12 cellular contexts compared by ENCODE assay signal in genomic region chr5:134569758-134570364, GRCh38. TPM values are rescaled to one million over a fixed set of nuclear protein-coding genes. Genes with fewer than 3 reads are reported as not detected.
DNase-seq lines count a peak whose midpoint lies in the region; ATAC-seq and TF ChIP-seq lines count a peak whose summit lies in the region.
"Had no signal": no experiment of that assay in that cellular context is flagged by ENCODE, and none has a peak within 500 bp of the region (broad histone marks: within the 10 kb centered on the region; RNA-seq: fewer than 3 reads in every experiment).

No MANE protein-coding gene starts in this region.

- H4K91ac ChIP-seq in neuronal stem cell (ENCODE audit: low read depth, low read length, poor library complexity) (no peak overlapping the region), trophoblast cell (ENCODE audit: low read depth, low read length) (no peak overlapping the region)

- no peak overlapping the region for H3K4me3 Mint-ChIP-seq in CD4-positive, alpha-beta T cell
- H3K4me3 Mint-ChIP-seq in T-cell, result no peak overlapping the region

- H3K4me1 ChIP-seq in esophagus muscularis mucosa, result peaks cover 63 to 65% (median 64%) of the 10 kb centered on the region in 4 donors
- H3K4me1 ChIP-seq in neuronal stem cell (ENCODE audit: control insufficient read depth in 2 of 2, insufficient read depth in 1 of 2, low read depth in 1 of 2, low read length in 2 of 2), result peaks cover 13 to 17% of the 10 kb centered on the region in 2 donors
- no peaks in the 10 kb centered on the region for H3K4me1 ChIP-seq in trophoblast cell (ENCODE audit: control insufficient read depth in 1 of 2, insufficient read depth in 2 of 2, low read length in 2 of 2)

- H3K4me1 Mint-ChIP-seq in CD4-positive, alpha-beta T cell (ENCODE audit: low read depth), result no peaks in the 10 kb centered on the region
- peaks cover 15 to 31% (median 17%) of the 10 kb centered on the region in 3 donors for H3K4me1 Mint-ChIP-seq in T-cell

- peak overlapping the region; percentile 53 for H3K27ac Mint-ChIP-seq in CD4-positive, alpha-beta T cell
- peak overlapping the region; percentile 16 to 75 for H3K27ac Mint-ChIP-seq in T-cell

- intact Hi-C loops in CD4-positive, alpha-beta T cell (cut with DNase I, micrococcal nuclease), result no loop called here
- intact Hi-C loops in esophagus muscularis mucosa (cut with DNase I), result loop anchor here (10.0 kb wide), 1 partner anchor 395 kb away; the partner anchor contains the start of gene SKP1

- H3K79me1 ChIP-seq in neuronal stem cell (ENCODE audit: low read depth, low read length), result peaks cover 2% of the 10 kb centered on the region
- H3K79me1 ChIP-seq in trophoblast cell (ENCODE audit: low read length), result no peaks in the 10 kb centered on the region

- peak overlapping the region; percentile 82 for H2BK15ac ChIP-seq in neuronal stem cell (ENCODE audit: low read length)

- TF ChIP-seq EP300 in esophagus muscularis mucosa (IDR thresholded peaks at IDR 0.05), result no peak

- no peak overlapping the region for H3K4ac ChIP-seq in neuronal stem cell (ENCODE audit: low read length)
- no peak overlapping the region for H3K4ac ChIP-seq in trophoblast cell (ENCODE audit: low read depth, low read length)

- peak overlapping the region; percentile 72 for H3K9ac ChIP-seq in neuronal stem cell (ENCODE audit: low read depth, low read length, poor library complexity)
- H3K9ac ChIP-seq in trophoblast cell (ENCODE audit: low read length), result no peak overlapping the region

- no peak for DNase-seq in CD4-positive, alpha-beta T cell
- DNase-seq in T-cell (no peak), esophagus muscularis mucosa (ENCODE audit: extremely low spot score) (no peak), neuronal stem cell (ENCODE audit: low spot score) (no peak), trophoblast cell (no peak), DMS114 treated with DMSO at 0.1 percent for 48 hours (lab: John Stamatoyannopoulos, UW; ENCODE audit: unreplicated experiment) (no peak)
- DNase-seq: MG63; Peyer's patch; stimulated activated CD4-positive, alpha-beta T cell treated with anti-CD3 and anti-CD28 coated beads, Interleukin-4, amount 100 ng/mL, for 1 hour had no signal

- peak overlapping the region; percentile 2 for H3K14ac ChIP-seq in neuronal stem cell (ENCODE audit: low read length)
- H3K14ac ChIP-seq in trophoblast cell (ENCODE audit: low read length), result no peak overlapping the region

- H2AFZ ChIP-seq in neuronal stem cell (ENCODE audit: low read length), result peak overlapping the region; percentile 84
- no peak overlapping the region for H2AFZ ChIP-seq in trophoblast cell (ENCODE audit: insufficient read depth, low read length, poor library complexity)

- peak overlapping the region; percentile 74 for H3K18ac ChIP-seq in neuronal stem cell (ENCODE audit: low read length)
- no peak overlapping the region for H3K18ac ChIP-seq in trophoblast cell (ENCODE audit: low read length)

- H3K4me2 ChIP-seq in neuronal stem cell (ENCODE audit: insufficient read depth, low read length, poor library complexity, severe bottlenecking) (no peak overlapping the region), trophoblast cell (ENCODE audit: low read length) (no peak overlapping the region)

- peak overlapping the region; percentile 48 for H4K8ac ChIP-seq in neuronal stem cell (ENCODE audit: low read depth, low read length)
- H4K8ac ChIP-seq in trophoblast cell (ENCODE audit: low read depth, low read length), result no peak overlapping the region

- H3K36me3 ChIP-seq in esophagus muscularis mucosa (peaks cover 60 to 98% (median 87%) of the 10 kb centered on the region in 4 donors), neuronal stem cell (replicated peaks in 1 of 2; ENCODE audit: control insufficient read depth in 2 of 2, insufficient read depth in 2 of 2, low read length in 2 of 2) (no peaks in the 10 kb centered on the region), trophoblast cell (ENCODE audit: control insufficient read depth in 1 of 2, insufficient read depth in 2 of 2, low read length in 2 of 2) (peaks cover 4 to 12% of the 10 kb centered on the region in 2 experiments)

- POLR2A ChIA-PET in CD4-positive, alpha-beta T cell (lab: Charles Lee), result no interaction called here
- POLR2A ChIA-PET in T-cell (lab: Charles Lee), result no interaction called here

- H3K9me3 ChIP-seq in CD4-positive, alpha-beta T cell (ENCODE audit: control insufficient read depth, low read length), result no peaks in the 10 kb centered on the region
- H3K9me3 ChIP-seq in esophagus muscularis mucosa, result no peaks in the 10 kb centered on the region
- H3K9me3 ChIP-seq in neuronal stem cell (replicated peaks in 1 of 2; ENCODE audit: control insufficient read depth in 2 of 2, insufficient read depth in 1 of 2, low read depth in 1 of 2, low read length in 2 of 2), result no peaks in the 10 kb centered on the region
- no peaks in the 10 kb centered on the region for H3K9me3 ChIP-seq in trophoblast cell (ENCODE audit: insufficient read depth, low read depth, low read length)
- H3K9me3 ChIP-seq: MG63, neutrophil, Peyer's patch had no signal

- H3K27ac ChIP-seq in CD4-positive, alpha-beta T cell (ENCODE audit: low read depth, low read length), result peak overlapping the region; percentile 16
- H3K27ac ChIP-seq in esophagus muscularis mucosa (replicated peaks in 1 of 4), result peak overlapping the region; percentile 59 to 76 (median 70)
- no peak overlapping the region for H3K27ac ChIP-seq in neuronal stem cell (replicated peaks; ENCODE audit: low read length)
- no peak overlapping the region for H3K27ac ChIP-seq in trophoblast cell (ENCODE audit: low read depth, low read length)
- H3K27ac ChIP-seq: neutrophil had no signal

- H2BK5ac ChIP-seq in neuronal stem cell (ENCODE audit: low read length) (peak overlapping the region; percentile 61), trophoblast cell (ENCODE audit: low read depth, low read length, poor library complexity) (no peak overlapping the region)

- peaks cover 94% of the 10 kb centered on the region for H3K36me3 Mint-ChIP-seq in CD4-positive, alpha-beta T cell (ENCODE audit: low read depth)
- peaks cover 60% of the 10 kb centered on the region for H3K36me3 Mint-ChIP-seq in T-cell

- H3K27me3 ChIP-seq in CD4-positive, alpha-beta T cell (ENCODE audit: control insufficient read depth, insufficient read depth, low read length), result no peaks in the 10 kb centered on the region
- H3K27me3 ChIP-seq in esophagus muscularis mucosa (no peaks in the 10 kb centered on the region), neuronal stem cell (ENCODE audit: control insufficient read depth in 3 of 3, insufficient read depth in 3 of 3, low read depth in 1 of 3, low read length in 3 of 3) (no peaks in the 10 kb centered on the region), trophoblast cell (ENCODE audit: insufficient read depth, low read length) (no peaks in the 10 kb centered on the region)
- H3K27me3 ChIP-seq: MG63, neutrophil, Peyer's patch had no signal

- TF ChIP-seq POLR2A in esophagus muscularis mucosa (IDR thresholded peaks at IDR 0.05; ENCODE audit: low read depth), result no peak

- H4K12ac ChIP-seq in trophoblast cell (ENCODE audit: low read depth, low read length), result no peak overlapping the region

- 87% methylated on average over 6 of the region's 6 CpGs for WGBS in esophagus muscularis mucosa
- WGBS in neuronal stem cell (ENCODE audit: extremely low coverage in 2 of 2, insufficient read length in 2 of 2, insufficient replicate concordance in 1 of 2), 2 donors, result no CpG with 5 or more reads among the region's 6 CpGs
- no CpG with 5 or more reads among the region's 6 CpGs for WGBS in trophoblast cell (ENCODE audit: extremely low coverage, insufficient coverage, insufficient read length)

- no peaks in the 10 kb centered on the region for H3K9me3 Mint-ChIP-seq in CD4-positive, alpha-beta T cell
- H3K9me3 Mint-ChIP-seq in T-cell, result no peaks in the 10 kb centered on the region

- H3K23ac ChIP-seq in neuronal stem cell (ENCODE audit: low read depth, low read length, poor library complexity), result peak overlapping the region; percentile 68
- H3K23ac ChIP-seq in trophoblast cell (ENCODE audit: low read length), result no peak overlapping the region

- H2BK12ac ChIP-seq in neuronal stem cell (ENCODE audit: low read length) (peak overlapping the region; percentile 46), trophoblast cell (ENCODE audit: low read length) (no peak overlapping the region)

- H2AK5ac ChIP-seq in neuronal stem cell (ENCODE audit: low read depth, low read length) (peak overlapping the region; percentile 93), trophoblast cell (ENCODE audit: low read length) (no peak overlapping the region)

- TF ChIP-seq CTCF in CD4-positive, alpha-beta T cell (IDR thresholded peaks at IDR 0.05), result no peak
- TF ChIP-seq CTCF in esophagus muscularis mucosa (IDR thresholded peaks at IDR 0.05), result no peak

- CTCF ChIA-PET in CD4-positive, alpha-beta T cell (lab: Charles Lee), result no interaction called here
- CTCF ChIA-PET in T-cell (lab: Charles Lee), result no interaction called here

- ATAC-seq in CD4-positive, alpha-beta T cell (ENCODE audit: poor library complexity), result no peak
- ATAC-seq in T-cell (replicated peaks in 1 of 4) (no peak), GM21367 (IDR thresholded peaks at IDR 0.05; ENCODE audit: unreplicated experiment) (no peak), GM18909 (IDR thresholded peaks at IDR 0.05; ENCODE audit: poor library complexity, unreplicated experiment) (no peak)

- no peaks in the 10 kb centered on the region for H3K79me2 ChIP-seq in trophoblast cell (ENCODE audit: control insufficient read depth, insufficient read depth, low read length, poor library complexity)

- H2BK120ac ChIP-seq in neuronal stem cell (ENCODE audit: low read depth, low read length) (no peak overlapping the region), trophoblast cell (ENCODE audit: insufficient read depth, low read length, poor library complexity) (no peak overlapping the region)

- H3K4me3 ChIP-seq in esophagus muscularis mucosa, result no peak overlapping the region
- H3K4me3 ChIP-seq in neuronal stem cell (ENCODE audit: low read length in 2 of 2), result peak overlapping the region in 1 of 2 donors; percentile 27
- no peak overlapping the region for H3K4me3 ChIP-seq in trophoblast cell (ENCODE audit: low read depth, low read length)
- H3K4me3 ChIP-seq: MG63, Peyer's patch had no signal

- no peaks in the 10 kb centered on the region for H3K27me3 Mint-ChIP-seq in CD4-positive, alpha-beta T cell
- H3K27me3 Mint-ChIP-seq in T-cell, result no peaks in the 10 kb centered on the region

RNA-seq across cellular contexts. Expression of gene JADE2, which starts 44.4 kb away (rescaled TPM):
- 100 to 1,000 TPM; 120 to 124 TPM for total RNA-seq in CD4-positive, alpha-beta T cell
- 100 to 1,000 TPM; 163 to 263 (median 239) TPM for total RNA-seq in T-cell
- 10 to 100 TPM; 55.5 to 95.5 (median 77.1) TPM for total RNA-seq in esophagus muscularis mucosa
- 1.5 TPM for polyA plus RNA-seq in neuronal stem cell (2013, experiment 1 of 2)
- polyA plus RNA-seq in neuronal stem cell (2013, experiment 2 of 2), result 1.3 TPM
- 3.8 TPM in 2 replicates for polyA plus RNA-seq in trophoblast cell (2013)

Comparison
In these comparisons a context has a peak if more than half of its experiments do, and no peak if none do; other contexts are left out.
1. H3K27ac ChIP-seq: peak in CD4-positive, alpha-beta T cell (single experiment) and esophagus muscularis mucosa (4 of 4); none in neuronal stem cell (single experiment) and trophoblast cell (single experiment).